In the genomic region with DNA sequence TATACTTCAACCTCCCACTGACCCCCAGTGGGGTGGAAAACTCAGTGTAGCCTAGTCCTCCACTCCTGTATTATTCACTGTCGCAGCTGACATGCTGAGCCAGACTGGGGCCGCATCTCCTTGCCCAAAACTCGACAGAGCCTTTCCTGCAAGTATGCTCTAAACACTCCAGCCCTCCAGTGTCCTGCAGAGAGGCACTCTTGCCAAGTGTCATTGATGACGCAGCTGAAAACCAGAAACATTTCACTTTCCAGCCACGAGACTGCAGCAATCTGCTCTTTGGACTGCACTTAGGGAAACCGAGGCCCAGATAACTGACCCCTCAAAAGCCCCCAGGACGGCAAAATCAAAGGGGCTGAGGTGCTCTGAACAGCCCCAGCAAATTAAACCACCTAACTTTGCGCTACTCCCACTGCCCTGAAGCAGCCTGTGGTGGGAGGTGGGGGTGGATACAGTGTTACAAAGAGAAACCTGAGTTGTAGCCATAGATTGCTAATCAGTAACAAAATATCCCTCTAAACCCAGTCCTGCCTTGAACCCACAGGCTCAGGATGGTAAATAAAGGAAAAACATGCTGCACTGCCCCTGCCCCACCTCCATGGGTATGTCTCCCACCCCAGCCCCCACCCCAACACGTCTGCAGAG, we compare ENCODE assay signal across 9 cellular contexts. TPM values are rescaled to one million over a fixed set of nuclear protein-coding genes. Genes with fewer than 3 reads are reported as not detected.
DNase-seq lines count a peak whose midpoint lies in the region; ATAC-seq, FAIRE-seq and TF ChIP-seq lines count a peak whose summit lies in the region.
"Had no signal": no experiment of that assay in that cellular context is flagged by ENCODE, and none has a peak within 500 bp of the region (broad histone marks: within the 10 kb centered on the region; RNA-seq: fewer than 3 reads in every experiment).

No MANE protein-coding gene starts in this region.

- no peak for TF ChIP-seq CTCF in bronchial epithelial cell (IDR thresholded peaks at IDR 0.05; ENCODE audit: insufficient read depth, low read length, severe bottlenecking)
- TF ChIP-seq CTCF in upper lobe of right lung (IDR thresholded peaks at IDR 0.05), result no peak

- peak; percentile 61 for DNase-seq in Right ventricle myocardium inferior (ENCODE audit: missing footprints)
- DNase-seq in left cardiac atrium, result no peak
- DNase-seq in bronchial epithelial cell (ENCODE audit: low read depth), result no peak
- DNase-seq in upper lobe of right lung, result no peak
- DNase-seq in iPS-NIHi11 (ENCODE audit: low spot score), result no peak
- DNase-seq in occipital lobe (lab: John Stamatoyannopoulos, UW), result no peak
- DNase-seq: DMS 273 treated with DMSO at 0.1 percent for 48 hours had no signal

- no peaks in the 10 kb centered on the region for H3K27me3 ChIP-seq in bronchial epithelial cell (ENCODE audit: control insufficient read depth, insufficient read depth, low read length)
- no peaks in the 10 kb centered on the region for H3K27me3 ChIP-seq in upper lobe of right lung

- intact Hi-C loops in Right ventricle myocardium inferior (cut with DNase I), result loop anchor here (2.0 kb wide), 1 partner anchor 37 kb away; no protein-coding TSS in a partner anchor
- intact Hi-C loops in left cardiac atrium (cut with DNase I), result loop anchor here in 1 of 2 donors (5.0 kb wide), 1 partner anchor 34 kb away; no protein-coding TSS in a partner anchor
- intact Hi-C loops in upper lobe of right lung (cut with DNase I), result no loop called here

- H3K27ac ChIP-seq in mesodermal cell (ENCODE audit: low read depth, low read length, severe bottlenecking) (no peak overlapping the region), upper lobe of right lung (peak overlapping the region; percentile 74)

- H3K4me3 ChIP-seq in bronchial epithelial cell (ENCODE audit: low read depth, low read length), result peak overlapping the region; percentile 41
- H3K4me3 ChIP-seq in mesodermal cell (ENCODE audit: extremely low read depth, insufficient read depth, low read length, poor library complexity, severe bottlenecking), result peak overlapping the region; percentile 40
- H3K4me3 ChIP-seq in upper lobe of right lung, result peak overlapping the region; percentile 58

- peaks cover 30% of the 10 kb centered on the region for H3K4me1 ChIP-seq in mesodermal cell (ENCODE audit: control insufficient read depth, insufficient read depth, low read length, poor library complexity, severe bottlenecking)
- peaks cover 47% of the 10 kb centered on the region for H3K4me1 ChIP-seq in upper lobe of right lung

- no peaks in the 10 kb centered on the region for H3K9me3 ChIP-seq in mesodermal cell (ENCODE audit: control insufficient read depth, low read length)
- H3K9me3 ChIP-seq in upper lobe of right lung, result no peaks in the 10 kb centered on the region

- FAIRE-seq in bronchial epithelial cell (lab: Jason Lieb, UNC), result no peak

- 45 to 63% methylated on average over 5 to 7 of the region's 9 CpGs for WGBS in mesodermal cell (ENCODE audit: insufficient coverage in 2 of 2), 2 experiments

- H3K36me3 ChIP-seq in bronchial epithelial cell (ENCODE audit: control insufficient read depth, insufficient read depth, low read length), result no peaks in the 10 kb centered on the region
- no peaks in the 10 kb centered on the region for H3K36me3 ChIP-seq in mesodermal cell (ENCODE audit: control insufficient read depth, insufficient read depth, low read length)
- H3K36me3 ChIP-seq in upper lobe of right lung, result no peaks in the 10 kb centered on the region

- ATAC-seq in Right ventricle myocardium inferior, result no peak
- ATAC-seq in left cardiac atrium, result no peak
- ATAC-seq in upper lobe of right lung, result no peak
- no peak for ATAC-seq in GM18907 (IDR thresholded peaks at IDR 0.05; ENCODE audit: unreplicated experiment)

RNA-seq across cellular contexts. Expression of a gene that starts 2.6 kb away (rescaled TPM):
- total RNA-seq in Right ventricle myocardium inferior (53.1 TPM), left cardiac atrium (10 to 100 TPM; 21.4 to 24.7 TPM), bronchial epithelial cell (24.8 and 26.6 TPM in 2 replicates), upper lobe of right lung (22.6 TPM), occipital lobe (9.7 TPM)
- 16.8 TPM for polyA plus RNA-seq in mesodermal cell (2013, experiment 1 of 2)
- 17.4 TPM for polyA plus RNA-seq in mesodermal cell (2013, experiment 2 of 2)

RNA-seq across cellular contexts. Expression of a gene that starts 43.5 kb away (rescaled TPM):
- total RNA-seq in Right ventricle myocardium inferior (1.5 TPM), left cardiac atrium (1 to 10 TPM; 2.1 to 2.6 TPM), bronchial epithelial cell (0.53 and 1.2 TPM in 2 replicates), upper lobe of right lung (1.6 TPM), occipital lobe (6.4 TPM)
- 1.9 TPM for polyA plus RNA-seq in mesodermal cell (2013, experiment 1 of 2)
- 1.9 TPM for polyA plus RNA-seq in mesodermal cell (2013, experiment 2 of 2)
